Comparison of ENCODE assay signal across 2 cellular contexts in genomic region chr6:37704066-37704465, GRCh38.
TF ChIP-seq lines count a peak whose summit lies in the region.

No MANE protein-coding gene starts in this region.

TF ChIP-seq in HCT116, 20 proteins besides CTCF, POLR2A, EP300 and RAD21:
- TF ChIP-seq EGR1 (IDR thresholded peaks at IDR 0.05; ENCODE audit: low read depth) (no peak), ELF1 (IDR thresholded peaks at IDR 0.05; ENCODE audit: borderline replicate concordance, low read depth) (no peak), ZNF274 (IDR thresholded peaks at IDR 0.05; ENCODE audit: low read depth, low read length) (no peak), SIN3A (IDR thresholded peaks at IDR 0.05; ENCODE audit: low read depth) (no peak), ZBTB33 (IDR thresholded peaks at IDR 0.05; ENCODE audit: extremely low read depth, insufficient replicate concordance, low read length) (no peak), JUND (IDR thresholded peaks at IDR 0.05) (no peak), EZH2phosphoT487 (IDR thresholded peaks at IDR 0.05; ENCODE audit: borderline replicate concordance) (no peak), CBX3 (IDR thresholded peaks at IDR 0.05; ENCODE audit: low read depth) (no peak), EZH2 (IDR thresholded peaks at IDR 0.05) (no peak)

TF ChIP-seq in H1, 55 proteins besides CTCF, POLR2A, EP300 and RAD21:
- TF ChIP-seq EZH2 (IDR thresholded peaks at IDR 0.05; ENCODE audit: low read depth, low read length, severe bottlenecking), result no peak
- TF ChIP-seq CHD7 (IDR thresholded peaks at IDR 0.05; ENCODE audit: insufficient replicate concordance, low read length), result no peak
- no peak for TF ChIP-seq NANOG (IDR thresholded peaks at IDR 0.05; ENCODE audit: insufficient read depth, low read depth, low read length, poor library complexity, severe bottlenecking)
- no peak for TF ChIP-seq ATF3 (IDR thresholded peaks at IDR 0.05; ENCODE audit: insufficient read depth, low read depth, low read length)
- TF ChIP-seq JUND (IDR thresholded peaks at IDR 0.05; ENCODE audit: low read length), result no peak
- no peak for TF ChIP-seq TAF7 (optimal IDR thresholded peaks at IDR 0.05; ENCODE audit: borderline replicate concordance, low read depth, low read length)
- no peak for TF ChIP-seq TBP (IDR thresholded peaks at IDR 0.05; ENCODE audit: low read depth, low read length)
- no peak for TF ChIP-seq SIX5 (IDR thresholded peaks at IDR 0.05; ENCODE audit: low read depth, low read length)
- no peak for TF ChIP-seq TCF12 (IDR thresholded peaks at IDR 0.05; ENCODE audit: low read depth, low read length)
- TF ChIP-seq RFX5 (IDR thresholded peaks at IDR 0.05; ENCODE audit: borderline replicate concordance, low read depth, low read length), result no peak
- no peak for TF ChIP-seq PHF8 (conservative IDR thresholded peaks at IDR 0.05; ENCODE audit: low read depth, low read length)
- TF ChIP-seq CBX5 (IDR thresholded peaks at IDR 0.05; ENCODE audit: low read depth, low read length), result no peak
- TF ChIP-seq KDM1A (IDR thresholded peaks at IDR 0.05; ENCODE audit: borderline replicate concordance, low read length), result no peak
- TF ChIP-seq SIN3A (conservative IDR thresholded peaks at IDR 0.05 in 1 of 2, IDR thresholded peaks at IDR 0.05 in 1 of 2; ENCODE audit: low read depth in 1 of 2, low read length in 2 of 2), result no peak
- no peak for TF ChIP-seq SAP30 (IDR thresholded peaks at IDR 0.05; ENCODE audit: insufficient read depth, insufficient replicate concordance, low read length)
- TF ChIP-seq POLR2AphosphoS5 (IDR thresholded peaks at IDR 0.05; ENCODE audit: low read depth, low read length), result no peak
- no peak for TF ChIP-seq HDAC6 (IDR thresholded peaks at IDR 0.05; ENCODE audit: low read depth, low read length)
- no peak for TF ChIP-seq SP2 (IDR thresholded peaks at IDR 0.05; ENCODE audit: low read length)
- no peak for TF ChIP-seq HDAC2 (IDR thresholded peaks at IDR 0.05; ENCODE audit: borderline replicate concordance in 1 of 2, low read depth in 2 of 2, low read length in 2 of 2)
